In the genomic region with DNA sequence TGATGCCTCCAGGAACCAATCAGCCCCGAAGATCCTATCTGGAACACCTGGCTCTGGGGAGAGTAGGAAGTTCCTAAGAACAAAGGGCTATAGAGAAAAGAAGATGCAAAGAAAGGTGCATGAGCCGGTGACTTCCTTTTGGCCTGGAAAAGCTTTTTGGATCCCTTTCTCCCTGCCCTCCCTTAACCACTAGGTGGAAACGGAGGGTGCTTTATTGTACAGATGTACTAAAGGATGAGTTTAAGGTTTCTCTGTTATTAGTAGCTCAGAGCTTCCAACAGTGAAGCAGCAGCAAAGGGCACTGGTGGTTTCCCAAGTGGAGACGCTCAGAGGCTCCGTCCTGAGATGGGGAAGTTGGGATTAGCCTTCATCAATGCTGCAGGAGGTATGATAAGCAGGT, we compare ENCODE assay signal across 8 cellular contexts. TPM values are rescaled to one million over a fixed set of nuclear protein-coding genes. Genes with fewer than 3 reads are reported as not detected.
DNase-seq lines count a peak whose midpoint lies in the region; ATAC-seq and TF ChIP-seq lines count a peak whose summit lies in the region.

No MANE protein-coding gene starts in this region.

- no peaks in the 10 kb centered on the region for H3K27me3 Mint-ChIP-seq in dendritic cell treated with granulocyte-macrophage colony-stimulating factor and Interleukin-4, amounts not matched to agents 40 ng/mL and 50 ng/mL, for 4 days
- peaks cover 3% of the 10 kb centered on the region for H3K27me3 Mint-ChIP-seq in nephron progenitor cell (ENCODE audit: low read depth, poor library complexity)

- TF ChIP-seq CTCF in AG09319 (IDR thresholded peaks at IDR 0.05; ENCODE audit: low read depth, low read length) (peak; percentile 61), GM12872 (IDR thresholded peaks at IDR 0.05; ENCODE audit: insufficient read depth, low read depth, low read length) (peak; percentile 61), nephron progenitor cell (IDR thresholded peaks at IDR 0.05) (peak; percentile 22), prostate gland (IDR thresholded peaks at IDR 0.05) (peak in 1 of 4 experiments; percentile 6)

- DNase-seq in AG09319 (ENCODE audit: extremely low read depth, low read depth) (peak; percentile 2), OCI-M1 (lab: John Stamatoyannopoulos, UW) (peak; percentile 65), nephron progenitor cell (no peak), prostate gland (ENCODE audit: low spot score) (no peak), NCI-H1930 (lab: John Stamatoyannopoulos, UW) (no peak)

- H3K27me3 ChIP-seq in prostate gland (replicated peaks; ENCODE audit: insufficient read depth), result no peaks in the 10 kb centered on the region

- H3K36me3 ChIP-seq in prostate gland, result no peaks in the 10 kb centered on the region

- no peak overlapping the region for H3K27ac ChIP-seq in prostate gland

- 49% methylated on average over 5 of the region's 5 CpGs for WGBS in prostate gland

- peak overlapping the region; percentile 73 for H3K27ac Mint-ChIP-seq in dendritic cell treated with granulocyte-macrophage colony-stimulating factor and Interleukin-4, amounts not matched to agents 40 ng/mL and 50 ng/mL, for 4 days
- H3K27ac Mint-ChIP-seq in nephron progenitor cell, result no peak overlapping the region

- no peak overlapping the region for H3K4me3 ChIP-seq in prostate gland

- TF ChIP-seq POLR2A in prostate gland (IDR thresholded peaks at IDR 0.05), result no peak

- peak overlapping the region; percentile 71 for H3K4me3 Mint-ChIP-seq in dendritic cell treated with granulocyte-macrophage colony-stimulating factor and Interleukin-4, amounts not matched to agents 40 ng/mL and 50 ng/mL, for 4 days
- H3K4me3 Mint-ChIP-seq in nephron progenitor cell, result no peak overlapping the region

- ATAC-seq in HG02884 (IDR thresholded peaks at IDR 0.05; ENCODE audit: unreplicated experiment), result peak; percentile 29

- no peaks in the 10 kb centered on the region for H3K36me3 Mint-ChIP-seq in dendritic cell treated with granulocyte-macrophage colony-stimulating factor and Interleukin-4, amounts not matched to agents 40 ng/mL and 50 ng/mL, for 4 days (ENCODE audit: low read depth)
- no peaks in the 10 kb centered on the region for H3K36me3 Mint-ChIP-seq in nephron progenitor cell (ENCODE audit: low read depth)

- H3K9me3 ChIP-seq in prostate gland, result no peaks in the 10 kb centered on the region

- intact Hi-C loops in dendritic cell treated with granulocyte-macrophage colony-stimulating factor and Interleukin-4, amounts not matched to agents 40 ng/mL and 50 ng/mL, for 4 days (cut with micrococcal nuclease), result no loop called here
- intact Hi-C loops in prostate gland (cut with DNase I), result no loop called here

- no peaks in the 10 kb centered on the region for H3K4me1 ChIP-seq in prostate gland (replicated peaks)

- peaks cover 21% of the 10 kb centered on the region for H3K4me1 Mint-ChIP-seq in dendritic cell treated with granulocyte-macrophage colony-stimulating factor and Interleukin-4, amounts not matched to agents 40 ng/mL and 50 ng/mL, for 4 days (ENCODE audit: low read depth)
- no peaks in the 10 kb centered on the region for H3K4me1 Mint-ChIP-seq in nephron progenitor cell

- H3K9me3 Mint-ChIP-seq in dendritic cell treated with granulocyte-macrophage colony-stimulating factor and Interleukin-4, amounts not matched to agents 40 ng/mL and 50 ng/mL, for 4 days, result peaks cover 14% of the 10 kb centered on the region
- peaks cover 11% of the 10 kb centered on the region for H3K9me3 Mint-ChIP-seq in nephron progenitor cell

RNA-seq across cellular contexts. Expression of gene ADGRG7, which starts 6.0 kb away (rescaled TPM):
- total RNA-seq in prostate gland, result under 1 TPM in 1 of 2 donors, not detected in 1; 0.68 TPM

Comparison
In these comparisons a context has a peak if more than half of its experiments do, and no peak if none do; other contexts are left out.
1. DNase-seq: peak in AG09319 (single experiment) and OCI-M1 (single experiment); none in nephron progenitor cell (single experiment), prostate gland (single experiment) and NCI-H1930 (0 of 2).